In the genomic region with DNA sequence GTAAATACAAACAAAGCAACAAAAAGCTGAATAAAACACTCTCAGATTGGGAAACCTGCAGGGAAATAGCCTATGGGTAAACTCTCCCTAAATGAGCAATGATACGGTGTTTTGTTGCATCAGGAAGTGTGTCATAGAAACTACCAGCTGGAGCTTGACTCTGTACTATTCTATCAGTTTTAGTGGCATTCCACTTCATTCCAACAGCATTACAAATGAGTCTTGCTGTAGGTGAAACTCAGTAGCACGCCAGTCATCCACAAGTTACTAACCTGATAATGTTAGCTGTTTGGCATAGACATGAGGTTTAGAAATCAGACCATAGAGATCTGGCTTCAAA, we compare ENCODE assay signal across 11 cellular contexts. TPM values are rescaled to one million over a fixed set of nuclear protein-coding genes. Genes with fewer than 3 reads are reported as not detected.
A peak's percentile ranks its signal among the peaks of the same experiment; 100 is the strongest.
DNase-seq lines count a peak whose midpoint lies in the region; ATAC-seq, FAIRE-seq and TF ChIP-seq lines count a peak whose summit lies in the region.
"Had no signal": no experiment of that assay in that cellular context is flagged by ENCODE, and none has a peak within 500 bp of the region (broad histone marks: within the 10 kb centered on the region; RNA-seq: fewer than 3 reads in every experiment).

No MANE protein-coding gene starts in this region.

- ATAC-seq in T-helper 17 cell (no peak), HepG2 (no peak)

- no peaks in the 10 kb centered on the region for H3K4me1 ChIP-seq in HepG2 (ENCODE audit: insufficient read depth, low read length)

- WGBS in HepG2 (ENCODE audit: low lambda C conversion rate): 4% methylated on average over 2 of the region's 2 CpGs

- H2AFZ ChIP-seq in HepG2 (ENCODE audit: low read length): no peak overlapping the region

- H3K79me2 ChIP-seq in HepG2 (ENCODE audit: insufficient read depth, low read length): no peaks in the 10 kb centered on the region

- no peaks in the 10 kb centered on the region for H3K36me3 ChIP-seq in HepG2 (replicated peaks in 1 of 2; ENCODE audit: control insufficient read depth in 1 of 2, insufficient read depth in 2 of 2, low read length in 2 of 2)

- intact Hi-C loops in HepG2 (cut with micrococcal nuclease; ENCODE audit: unreplicated experiment): no loop called here

- CTCF ChIA-PET in RWPE1 (lab: Yijun Ruan, JAX) (interaction anchor here (0.6 kb wide), 2 partner anchors 24 to 78 kb away, joined by 3 read pairs; no protein-coding TSS in a partner anchor), HepG2 (lab: Yijun Ruan, JAX; ENCODE audit: low intra/inter-chr PET ratio, low total read pairs) (no interaction called here)

- TF ChIP-seq POLR2A in HepG2 (IDR thresholded peaks at IDR 0.05; ENCODE audit: insufficient read depth in 1 of 2, low read depth in 2 of 2, low read length in 2 of 2): no peak

- H3K36me3 Mint-ChIP-seq in progenitor cell of endocrine pancreas (ENCODE audit: insufficient read depth) (no peaks in the 10 kb centered on the region), T-helper 17 cell (ENCODE audit: low read depth) (no peaks in the 10 kb centered on the region)

- in situ Hi-C loops in HepG2 (cut with HindIII; ENCODE audit: extremely low pct_ligation_motif_present, low pct_unique_long_range_greater_than_20kb): no loop called here

- no peak for FAIRE-seq in HepG2 (lab: Jason Lieb, UNC)

- H3K27ac ChIP-seq in RWPE1: peak overlapping the region; percentile 62; the same call in 1 of the 2 replicates
- no peak overlapping the region for H3K27ac ChIP-seq in HepG2 (ENCODE audit: extremely low read length, insufficient read depth, low read length)

- peak; percentile 89 for DNase-seq in EL
- peak; percentile 81 for DNase-seq in RWPE1 (ENCODE audit: low spot score)
- peak; percentile 19 for DNase-seq in fibroblast of gingiva (ENCODE audit: low read depth)
- DNase-seq in progenitor cell of endocrine pancreas (ENCODE audit: low spot score, unreplicated experiment): no peak
- DNase-seq in T-helper 17 cell: no peak
- no peak for DNase-seq in cerebellar nuclear complex (lab: John Stamatoyannopoulos, UW)
- DNase-seq in NCI-H446 (lab: John Stamatoyannopoulos, UW): no peak
- DNase-seq in HepG2 (ENCODE audit: low spot score): no peak
- DNase-seq: stimulated activated CD4-positive, alpha-beta T cell treated with anti-CD3 and anti-CD28 coated beads, Interleukin-12 subunit alpha, Interleukin-12 subunit beta, amount 100 ng/mL, for 4 hours; stimulated activated naive CD4-positive, alpha-beta T cell treated with Interleukin-2 at 50 U/mL for 16 hours had no signal

- H3K27ac Mint-ChIP-seq in progenitor cell of endocrine pancreas: peak overlapping the region; percentile 45
- H3K27ac Mint-ChIP-seq in T-helper 17 cell: no peak overlapping the region

- no peak for TF ChIP-seq EP300 in HepG2 (IDR thresholded peaks at IDR 0.05; ENCODE audit: low read depth in 2 of 2, low read length in 2 of 2)
- no peak for TF ChIP-seq EP300 in HepG2 (CRISPR knock-in tag; IDR thresholded peaks at IDR 0.05; ENCODE audit: borderline replicate concordance)

- H3K4me2 ChIP-seq in HepG2 (ENCODE audit: low read depth, low read length): no peak overlapping the region

- H3K27me3 Mint-ChIP-seq in progenitor cell of endocrine pancreas (peaks cover 4% of the 10 kb centered on the region), T-helper 17 cell (peaks cover 50% of the 10 kb centered on the region)

- H3K9me3 Mint-ChIP-seq in progenitor cell of endocrine pancreas (ENCODE audit: low read depth): peaks cover 4% of the 10 kb centered on the region

- POLR2A ChIA-PET in RWPE1 (lab: Yijun Ruan, JAX; ENCODE audit: low non-redundant PET): no interaction called here
- POLR2A ChIA-PET in HepG2 (lab: Yijun Ruan, JAX): no interaction called here

- no TSS peak for BruUV-seq in HepG2 (replicated peaks; lab: Mats Ljungman, UMichigan)

- H3K4me3 Mint-ChIP-seq in progenitor cell of endocrine pancreas (ENCODE audit: low read depth) (no peak overlapping the region), T-helper 17 cell (no peak overlapping the region)

- H3K9me3 ChIP-seq in T-helper 17 cell (ENCODE audit: control insufficient read depth, low read length, poor library complexity, severe bottlenecking): no peaks in the 10 kb centered on the region
- H3K9me3 ChIP-seq in HepG2 (ENCODE audit: low read length): no peaks in the 10 kb centered on the region

- H3K4me1 Mint-ChIP-seq in progenitor cell of endocrine pancreas (ENCODE audit: low read depth): peaks cover 6% of the 10 kb centered on the region
- H3K4me1 Mint-ChIP-seq in T-helper 17 cell: no peaks in the 10 kb centered on the region

- no peak for TF ChIP-seq RAD21 in HepG2 (CRISPR knock-in tag; IDR thresholded peaks at IDR 0.05)

- H4K20me1 ChIP-seq in HepG2 (ENCODE audit: insufficient read depth, low read length): no peaks in the 10 kb centered on the region

- H3K4me3 ChIP-seq in HepG2 (replicated peaks in 1 of 3; ENCODE audit: insufficient read depth in 1 of 3, low read depth in 2 of 3, low read length in 3 of 3): no peak overlapping the region

- H3K9ac ChIP-seq in HepG2 (ENCODE audit: insufficient read depth, low read depth, low read length): no peak overlapping the region

- no peak for TF ChIP-seq CTCF in RWPE1 (conservative IDR thresholded peaks at IDR 0.05; ENCODE audit: low read depth)
- TF ChIP-seq CTCF in progenitor cell of endocrine pancreas (IDR thresholded peaks at IDR 0.05; ENCODE audit: unreplicated experiment): no peak
- no peak for TF ChIP-seq CTCF in HepG2 (CRISPR knock-in tag; IDR thresholded peaks at IDR 0.05)

- H3K27me3 ChIP-seq in HepG2 (ENCODE audit: control insufficient read depth in 1 of 2, insufficient read depth in 2 of 2, low read length in 2 of 2): peaks cover 0 to 11% of the 10 kb centered on the region in 2 experiments; a peak in 1 of 5 replicates

TF ChIP-seq in HepG2, 621 proteins besides CTCF, POLR2A, EP300 and RAD21 (continues in another document):
- TF ChIP-seq ZNF713 (CRISPR knock-in tag; IDR thresholded peaks at IDR 0.05) (no peak), DNMT1 (CRISPR knock-in tag; IDR thresholded peaks at IDR 0.05) (no peak), NFE2 (CRISPR knock-in tag; IDR thresholded peaks at IDR 0.05) (no peak), SIX1 (CRISPR knock-in tag; IDR thresholded peaks at IDR 0.05; ENCODE audit: borderline replicate concordance) (no peak), ZNF225 (CRISPR knock-in tag; IDR thresholded peaks at IDR 0.05) (no peak), ZMAT3 (CRISPR knock-in tag; conservative IDR thresholded peaks at IDR 0.05) (no peak), ZIK1 (CRISPR knock-in tag; IDR thresholded peaks at IDR 0.05; ENCODE audit: borderline replicate concordance, low read depth) (no peak), ZNF589 (CRISPR knock-in tag; conservative IDR thresholded peaks at IDR 0.05) (no peak)

RNA-seq across cellular contexts. Expression of a gene that starts 24.9 kb away (rescaled TPM):
- total RNA-seq in progenitor cell of endocrine pancreas (not detected in 2 replicates), T-helper 17 cell (not detected), HepG2 (2016; rRNA removed; fragmentation: Illumina TruSeq; extraction: Trizol) (not detected in 2 replicates)
- not detected in 2 replicates for total RNA-seq in HepG2 (2016; cell fraction: cytosol; rRNA removed; fragmentation: Illumina TruSeq; extraction: Trizol; ENCODE audit: low read depth)
- not detected in 2 replicates for total RNA-seq in HepG2 (2016; cell fraction: insoluble cytoplasmic fraction; rRNA removed; fragmentation: Illumina TruSeq; extraction: Trizol)
- not detected in 2 replicates for total RNA-seq in HepG2 (2016; cell fraction: membrane; rRNA removed; fragmentation: Illumina TruSeq; extraction: Trizol)
- total RNA-seq in HepG2 (2016; cell fraction: nucleus; rRNA removed; fragmentation: Illumina TruSeq; extraction: Trizol): not detected in 2 replicates
- polyA plus RNA-seq in HepG2 (2011; rRNA removed): not detected in 2 replicates
- polyA plus RNA-seq in HepG2 (2011; cell fraction: cytosol; rRNA removed): not detected in 2 replicates
- not detected in 2 replicates for polyA plus RNA-seq in HepG2 (2011; cell fraction: nucleus; rRNA removed)
- polyA plus RNA-seq in HepG2 (2012): not detected in 2 replicates
- not detected in 2 replicates for polyA plus RNA-seq in HepG2 (2016; cell fraction: cytosol; fragmentation: Illumina TruSeq; extraction: Trizol; ENCODE audit: low read depth)
- polyA plus RNA-seq in HepG2 (2016; cell fraction: insoluble cytoplasmic fraction; fragmentation: Illumina TruSeq; extraction: Trizol; ENCODE audit: low read depth): not detected in 2 replicates
- polyA plus RNA-seq in HepG2 (2016; cell fraction: membrane; fragmentation: Illumina TruSeq; extraction: Trizol; ENCODE audit: low read depth): not detected in 2 replicates
- polyA plus RNA-seq in HepG2 (2016; cell fraction: nucleus; fragmentation: Illumina TruSeq; extraction: Trizol; ENCODE audit: insufficient read depth, low read depth): not detected in 2 replicates
- 2.8 TPM in 1 of 2 replicates, not detected in the other for polyA minus RNA-seq in HepG2 (2011; rRNA and poly(A)+ RNA removed; ENCODE audit: low replicate concordance)
- not detected in 2 replicates for polyA minus RNA-seq in HepG2 (2011; cell fraction: cytosol; rRNA and poly(A)+ RNA removed)
- not detected in 2 replicates for polyA minus RNA-seq in HepG2 (2011; cell fraction: nucleus; rRNA and poly(A)+ RNA removed)
- total RNA-seq: mononuclear cell had no signal

RNA-seq across cellular contexts. Expression of a gene that starts 49.4 kb away (rescaled TPM):
- total RNA-seq in progenitor cell of endocrine pancreas (not detected in 2 replicates), T-helper 17 cell (under 1 TPM in 1 of 2 donors, not detected in 1; 0.50 TPM), HepG2 (2016; rRNA removed; fragmentation: Illumina TruSeq; extraction: Trizol) (not detected in 2 replicates)
- total RNA-seq in HepG2 (2016; cell fraction: cytosol; rRNA removed; fragmentation: Illumina TruSeq; extraction: Trizol; ENCODE audit: low read depth): not detected in 2 replicates
- total RNA-seq in HepG2 (2016; cell fraction: insoluble cytoplasmic fraction; rRNA removed; fragmentation: Illumina TruSeq; extraction: Trizol): not detected in 2 replicates
- total RNA-seq in HepG2 (2016; cell fraction: membrane; rRNA removed; fragmentation: Illumina TruSeq; extraction: Trizol): not detected in 2 replicates
- not detected in 2 replicates for total RNA-seq in HepG2 (2016; cell fraction: nucleus; rRNA removed; fragmentation: Illumina TruSeq; extraction: Trizol)
- polyA plus RNA-seq in HepG2 (2011; rRNA removed): not detected in 2 replicates
- polyA plus RNA-seq in HepG2 (2011; cell fraction: cytosol; rRNA removed): 0.08 TPM in 1 of 2 replicates, not detected in the other
- not detected in 2 replicates for polyA plus RNA-seq in HepG2 (2011; cell fraction: nucleus; rRNA removed)
- polyA plus RNA-seq in HepG2 (2012): not detected in 2 replicates
- polyA plus RNA-seq in HepG2 (2016; cell fraction: cytosol; fragmentation: Illumina TruSeq; extraction: Trizol; ENCODE audit: low read depth): not detected in 2 replicates
- not detected in 2 replicates for polyA plus RNA-seq in HepG2 (2016; cell fraction: insoluble cytoplasmic fraction; fragmentation: Illumina TruSeq; extraction: Trizol; ENCODE audit: low read depth)
- polyA plus RNA-seq in HepG2 (2016; cell fraction: membrane; fragmentation: Illumina TruSeq; extraction: Trizol; ENCODE audit: low read depth): not detected in 2 replicates
- not detected in 2 replicates for polyA plus RNA-seq in HepG2 (2016; cell fraction: nucleus; fragmentation: Illumina TruSeq; extraction: Trizol; ENCODE audit: insufficient read depth, low read depth)
- 0.20 TPM in 1 of 2 replicates, not detected in the other for polyA minus RNA-seq in HepG2 (2011; rRNA and poly(A)+ RNA removed; ENCODE audit: low replicate concordance)
- not detected in 2 replicates for polyA minus RNA-seq in HepG2 (2011; cell fraction: cytosol; rRNA and poly(A)+ RNA removed)
- not detected in 2 replicates for polyA minus RNA-seq in HepG2 (2011; cell fraction: nucleus; rRNA and poly(A)+ RNA removed)

Comparison
In these comparisons a context has a peak if more than half of its experiments do, and no peak if none do; other contexts are left out.
1. DNase-seq: peak in EL (single experiment), RWPE1 (single experiment) and fibroblast of gingiva (single experiment); none in progenitor cell of endocrine pancreas (single experiment), T-helper 17 cell (0 of 3), cerebellar nuclear complex (0 of 2), NCI-H446 (0 of 2) and HepG2 (single experiment).